In genomic region chr1:116147114-116147510, GRCh38 we compare ENCODE assay signal across 1 cellular context.
TF ChIP-seq lines count a peak whose summit lies in the region.

No MANE protein-coding gene starts in this region.

TF ChIP-seq in SK-N-SH, 30 proteins besides CTCF, POLR2A, EP300 and RAD21 (continued from another document):
- TF ChIP-seq ZBTB33 (IDR thresholded peaks at IDR 0.05; ENCODE audit: borderline replicate concordance, low read depth), result no peak
- no peak for TF ChIP-seq SIN3A (IDR thresholded peaks at IDR 0.05; ENCODE audit: borderline replicate concordance, low read depth, low read length)
- no peak for TF ChIP-seq GABPA (IDR thresholded peaks at IDR 0.05; ENCODE audit: low read depth)
- no peak for TF ChIP-seq TAF1 (IDR thresholded peaks at IDR 0.05; ENCODE audit: borderline replicate concordance, low read depth, low read length)
- TF ChIP-seq TEAD4 (IDR thresholded peaks at IDR 0.05; ENCODE audit: borderline replicate concordance, insufficient read depth), result no peak
- no peak for TF ChIP-seq JUND (IDR thresholded peaks at IDR 0.05)
- TF ChIP-seq RFX5 (IDR thresholded peaks at IDR 0.05; ENCODE audit: low read length), result no peak
